In genomic region chr1:187696092-187696491, GRCh38 we compare ENCODE assay signal across 28 cellular contexts.
DNase-seq lines count a peak whose midpoint lies in the region; ATAC-seq, FAIRE-seq and TF ChIP-seq lines count a peak whose summit lies in the region.
"Had no signal": no experiment of that assay in that cellular context is flagged by ENCODE, and none has a peak within 500 bp of the region (broad histone marks: within the 10 kb centered on the region; RNA-seq: fewer than 3 reads in every experiment).

No MANE protein-coding gene starts in this region.

- no peak for TF ChIP-seq CTCF in bronchial epithelial cell (IDR thresholded peaks at IDR 0.05; ENCODE audit: insufficient read depth, low read length, severe bottlenecking)

- H3K36me3 ChIP-seq in bronchial epithelial cell (ENCODE audit: control insufficient read depth, insufficient read depth, low read length): no peaks in the 10 kb centered on the region
- H3K36me3 ChIP-seq: esophagus squamous epithelium, vagina had no signal

- ATAC-seq in GM18867 (IDR thresholded peaks at IDR 0.05; ENCODE audit: unreplicated experiment): no peak
- ATAC-seq: left ventricle myocardium superior, mucosa of descending colon had no signal

- DNase-seq in NCI-H748 (lab: John Stamatoyannopoulos, UW; ENCODE audit: unreplicated experiment) (peak; percentile 13), NCI-H748 treated with DMSO at 0.1 percent for 48 hours (lab: John Stamatoyannopoulos, UW) (no peak), NCI-H69 (lab: John Stamatoyannopoulos, UW) (peak; percentile 87), bronchial epithelial cell (ENCODE audit: low read depth) (peak; percentile 21), urothelium cell line (ENCODE audit: low spot score) (peak; percentile 37), NCI-H2029 (lab: John Stamatoyannopoulos, UW) (no peak), globus pallidus (ENCODE audit: low spot score) (no peak)
- DNase-seq: activated CD4-positive, alpha-beta T cell treated with anti-CD3 and anti-CD28 coated beads for 48 hours; activated CD8-positive, alpha-beta memory T cell treated with anti-CD3 and anti-CD28 coated beads, Interleukin-2, amount 50 U/mL, for 4 hours; activated gamma-delta T cell treated with Interleukin-2 at 50 U/mL for 16 hours; amygdala; CD4-positive, CD25-positive, alpha-beta regulatory T cell; cerebellar nuclear complex; DND-41; effector memory CD4-positive, alpha-beta T cell; esophagus squamous epithelium; glutamatergic neuron; KG1; left ventricle myocardium superior; mucosa of descending colon; NCI-H1105; NK-92 treated with Interleukin-12 subunit alpha and Interleukin-12 subunit beta, amount 100 ng/mL, for 24 hours; RPMI8226; stimulated activated CD4-positive, alpha-beta T cell treated with anti-CD3 and anti-CD28 coated beads, Interleukin-12 subunit alpha, Interleukin-12 subunit beta, amount 100 ng/mL, for 4 hours; substantia nigra; SW 1271 had no signal

- H3K27me3 ChIP-seq in bronchial epithelial cell (ENCODE audit: control insufficient read depth, insufficient read depth, low read length): no peaks in the 10 kb centered on the region
- H3K27me3 ChIP-seq: esophagus squamous epithelium, vagina had no signal

- FAIRE-seq in bronchial epithelial cell (lab: Jason Lieb, UNC): no peak
- no peak for FAIRE-seq in urothelium cell line (lab: Jason Lieb, UNC)

- H3K4me3 ChIP-seq in bronchial epithelial cell (ENCODE audit: low read depth, low read length): no peak overlapping the region
- H3K4me3 ChIP-seq: esophagus squamous epithelium, mucosa of descending colon, vagina had no signal

Comparison
In these comparisons a context has a peak if more than half of its experiments do, and no peak if none do; other contexts are left out.
1. DNase-seq: peak in NCI-H748 (single experiment), NCI-H69 (single experiment), bronchial epithelial cell (single experiment) and urothelium cell line (single experiment); none in NCI-H748 treated with DMSO at 0.1 percent for 48 hours (single experiment), NCI-H2029 (single experiment) and globus pallidus (single experiment).